16 cellular contexts compared by ENCODE assay signal in the genomic region with DNA sequence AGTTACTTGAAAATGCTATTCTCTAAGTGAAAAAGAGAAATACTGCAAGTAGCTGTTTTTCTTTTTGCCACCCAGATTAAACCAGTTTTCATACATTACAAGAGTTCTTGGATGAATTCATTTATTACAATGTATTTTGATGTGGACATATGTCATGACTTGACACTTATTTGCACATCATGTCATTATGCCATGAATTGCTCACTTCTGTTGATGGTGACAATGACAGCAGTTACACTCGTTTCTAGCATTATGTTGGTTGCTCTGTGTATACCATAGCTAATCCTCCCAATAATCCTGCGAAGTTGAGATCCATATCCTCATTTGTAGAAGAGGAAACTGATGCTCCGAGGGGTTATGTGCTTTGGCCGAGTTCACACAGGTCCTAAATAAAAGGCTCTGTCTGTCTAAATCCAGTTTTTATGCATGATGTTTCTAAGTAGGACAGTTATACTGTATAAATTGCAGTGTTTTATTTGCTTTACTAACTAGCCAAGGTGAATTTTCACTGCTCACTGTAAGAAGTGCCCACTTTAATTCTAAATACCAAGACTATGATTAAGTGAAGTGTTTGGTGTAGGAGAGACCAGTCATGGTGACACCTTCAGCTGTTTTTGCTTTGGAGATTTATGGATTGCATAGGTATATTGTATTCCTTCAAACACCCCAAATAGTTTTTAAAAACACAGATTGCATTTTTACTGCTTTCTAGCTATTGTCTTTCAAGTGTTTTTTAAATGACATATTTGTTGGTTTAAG. TPM values are rescaled to one million over a fixed set of nuclear protein-coding genes. Genes with fewer than 3 reads are reported as not detected.
A peak's percentile ranks its signal among the peaks of the same experiment; 100 is the strongest.
DNase-seq lines count a peak whose midpoint lies in the region; TF ChIP-seq lines count a peak whose summit lies in the region.
"Had no signal": no experiment of that assay in that cellular context is flagged by ENCODE, and none has a peak within 500 bp of the region (broad histone marks: within the 10 kb centered on the region; RNA-seq: fewer than 3 reads in every experiment).

No MANE protein-coding gene starts in this region.

- H3K36me3 ChIP-seq in Loucy (ENCODE audit: insufficient read depth, low read length), result peaks cover 3% of the 10 kb centered on the region; the same call in 1 of the 2 replicates
- no peaks in the 10 kb centered on the region for H3K36me3 ChIP-seq in prostate gland

- no peak overlapping the region for H3K4me3 Mint-ChIP-seq in chondrocyte (ENCODE audit: unreplicated experiment)

- no peaks in the 10 kb centered on the region for H3K9me2 ChIP-seq in Loucy (replicated peaks; ENCODE audit: low read depth, low read length)

- H3K4me1 Mint-ChIP-seq in chondrocyte (ENCODE audit: low read depth), result peaks cover 81% of the 10 kb centered on the region

- peak overlapping the region; percentile 35 for H3K4me3 ChIP-seq in Loucy (ENCODE audit: low read length, poor library complexity, severe bottlenecking)
- H3K4me3 ChIP-seq in prostate gland, result no peak overlapping the region
- H3K4me3 ChIP-seq: SJCRH30 had no signal

- H3K9me3 ChIP-seq in Loucy (ENCODE audit: insufficient read depth, low read depth, low read length) (no peaks in the 10 kb centered on the region), prostate gland (no peaks in the 10 kb centered on the region)
- H3K9me3 ChIP-seq: SJCRH30 had no signal

- no peak for TF ChIP-seq POLR2A in prostate gland (IDR thresholded peaks at IDR 0.05)

- H3K9ac ChIP-seq in Loucy (ENCODE audit: low read depth, low read length, poor library complexity, severe bottlenecking), result no peak overlapping the region

- WGBS in prostate gland, result 31% methylated on average over 4 of the region's 4 CpGs

- intact Hi-C loops in prostate gland (cut with DNase I), result no loop called here

- H3K4me1 ChIP-seq in Loucy (ENCODE audit: insufficient read depth, low read length, poor library complexity, severe bottlenecking) (peaks cover 76% of the 10 kb centered on the region), prostate gland (replicated peaks) (peaks cover 21% of the 10 kb centered on the region)

- peak overlapping the region; percentile 1 to 37 for H3K27ac ChIP-seq in prostate gland
- H3K27ac ChIP-seq: 22Rv1, SJCRH30 had no signal

- peaks cover 5% of the 10 kb centered on the region for H3K36me3 Mint-ChIP-seq in chondrocyte (ENCODE audit: low read depth)

- H3K27ac Mint-ChIP-seq in chondrocyte (ENCODE audit: unreplicated experiment), result peak overlapping the region; percentile 74

- H4K20me1 ChIP-seq in Loucy (ENCODE audit: insufficient read depth, low read length, poor library complexity, severe bottlenecking), result peaks cover 98% of the 10 kb centered on the region

- H3K79me2 ChIP-seq in Loucy (ENCODE audit: insufficient read depth, low read length), result peaks cover 100% of the 10 kb centered on the region

- H2AFZ ChIP-seq in Loucy (ENCODE audit: low read length), result no peak overlapping the region

- H3K4me2 ChIP-seq in Loucy (ENCODE audit: low read depth, low read length, poor library complexity, severe bottlenecking), result peak overlapping the region; percentile 43

- DNase-seq in DMS79 treated with DMSO at 0.1 percent for 48 hours (lab: John Stamatoyannopoulos, UW), result peak; percentile 13
- DNase-seq in DMS79 (lab: John Stamatoyannopoulos, UW), result no peak
- DNase-seq in chondrocyte (ENCODE audit: low spot score), result no peak
- DNase-seq in prostate gland (ENCODE audit: low spot score), result no peak
- no peak for DNase-seq in GM10266 (ENCODE audit: extremely low spot score)
- DNase-seq in NCI-H2107 (lab: John Stamatoyannopoulos, UW), result no peak
- no peak for DNase-seq in activated gamma-delta T cell (lab: John Stamatoyannopoulos, UW)
- DNase-seq: activated CD4-positive, alpha-beta T cell treated with anti-CD3 and anti-CD28 coated beads for 4 hours; amniotic stem cell; erythroblast; GOT3; NCI-H2227 treated with DMSO at 0.1 percent for 48 hours; SJCRH30; substantia nigra had no signal

- H3K27me3 ChIP-seq in Loucy (ENCODE audit: insufficient read depth, low read length, poor library complexity, severe bottlenecking) (no peaks in the 10 kb centered on the region), prostate gland (replicated peaks; ENCODE audit: insufficient read depth) (no peaks in the 10 kb centered on the region)
- H3K27me3 ChIP-seq: SJCRH30 had no signal

- no peaks in the 10 kb centered on the region for H3K9me3 Mint-ChIP-seq in chondrocyte (ENCODE audit: low read depth)

- H3F3A ChIP-seq in Loucy (ENCODE audit: low read depth), result no peaks in the 10 kb centered on the region

- no peak for TF ChIP-seq CTCF in Loucy (conservative IDR thresholded peaks at IDR 0.05; ENCODE audit: low read length)
- no peak for TF ChIP-seq CTCF in chondrocyte (IDR thresholded peaks at IDR 0.05)
- no peak for TF ChIP-seq CTCF in prostate gland (IDR thresholded peaks at IDR 0.05)
- no peak for TF ChIP-seq CTCF in GM10266 (IDR thresholded peaks at IDR 0.05; ENCODE audit: control insufficient read depth, insufficient read depth, low read depth, missing control alignments)

- H3K27me3 Mint-ChIP-seq in chondrocyte (ENCODE audit: low read depth), result no peaks in the 10 kb centered on the region

RNA-seq across cellular contexts. Expression of gene PRDM2, which starts 56.7 kb away (rescaled TPM):
- 35.6 to 46.8 TPM (median 36.8 TPM) in 3 replicates for total RNA-seq in chondrocyte
- 10 to 100 TPM; 27.8 to 38.9 TPM for total RNA-seq in prostate gland
